In genomic region chr16:66618588-66618987, GRCh38 we compare ENCODE assay signal across 1 cellular context.
TF ChIP-seq lines count a peak whose summit lies in the region.

No MANE protein-coding gene starts in this region.

TF ChIP-seq in HCT116, 20 proteins besides CTCF, POLR2A, EP300 and RAD21 (continued from another document):
- TF ChIP-seq ZNF274 (IDR thresholded peaks at IDR 0.05; ENCODE audit: low read depth, low read length) (no peak), SRF (IDR thresholded peaks at IDR 0.05; ENCODE audit: low read depth) (no peak), CBX3 (IDR thresholded peaks at IDR 0.05; ENCODE audit: low read depth) (peak; percentile 67; the same call in 1 of the 2 replicates), ELF1 (IDR thresholded peaks at IDR 0.05; ENCODE audit: borderline replicate concordance, low read depth) (no peak), REST (IDR thresholded peaks at IDR 0.05; ENCODE audit: low read depth) (no peak), EGR1 (IDR thresholded peaks at IDR 0.05; ENCODE audit: low read depth) (no peak), CEBPB (IDR thresholded peaks at IDR 0.05; ENCODE audit: low read depth) (no peak), YY1 (IDR thresholded peaks at IDR 0.05; ENCODE audit: extremely low read depth, insufficient replicate concordance, low read depth, low read length) (no peak), ZBTB33 (IDR thresholded peaks at IDR 0.05; ENCODE audit: extremely low read depth, insufficient replicate concordance, low read length) (no peak)
